In genomic region chr2:740446-741293, GRCh38 we compare ENCODE assay signal across 7 cellular contexts.
DNase-seq lines count a peak whose midpoint lies in the region; ATAC-seq and TF ChIP-seq lines count a peak whose summit lies in the region.

No MANE protein-coding gene starts in this region.

- H3K36me3 ChIP-seq in MG63, result no peaks in the 10 kb centered on the region
- no peaks in the 10 kb centered on the region for H3K36me3 ChIP-seq in breast epithelium
- no peaks in the 10 kb centered on the region for H3K36me3 ChIP-seq in iPS-18a (ENCODE audit: control insufficient read depth, low read depth, low read length)
- no peaks in the 10 kb centered on the region for H3K36me3 ChIP-seq in sigmoid colon

- peaks cover 10% of the 10 kb centered on the region; the same call in 1 of the 2 replicates for H3K27me3 ChIP-seq in MG63
- no peaks in the 10 kb centered on the region for H3K27me3 ChIP-seq in breast epithelium
- H3K27me3 ChIP-seq in iPS-18a (ENCODE audit: control insufficient read depth, insufficient read depth, low read length), result no peaks in the 10 kb centered on the region
- no peaks in the 10 kb centered on the region for H3K27me3 ChIP-seq in sigmoid colon

- no peaks in the 10 kb centered on the region for H3K4me1 ChIP-seq in breast epithelium
- peaks cover 25% of the 10 kb centered on the region for H3K4me1 ChIP-seq in iPS-18a (ENCODE audit: control insufficient read depth, low read depth, low read length)
- peaks cover 0 to 24% (median 12%) of the 10 kb centered on the region in 4 donors for H3K4me1 ChIP-seq in sigmoid colon

- intact Hi-C loops in breast epithelium (cut with DNase I; ENCODE audit: low total_unique reads) (no loop called here), sigmoid colon (cut with DNase I) (loop anchor here (1.0 to 5.0 kb wide), 2 partner anchors 64 to 1077 kb away; no protein-coding TSS in a partner anchor)

- H3K4me3 ChIP-seq in MG63 (peak overlapping the region; percentile 44), breast epithelium (peak overlapping the region; percentile 40 to 75 (median 57)), iPS-18a (ENCODE audit: low read length) (peak overlapping the region; percentile 78), sigmoid colon (peak overlapping the region; percentile 8 to 55 (median 44))

- TF ChIP-seq CTCF in breast epithelium (IDR thresholded peaks at IDR 0.05), result no peak
- TF ChIP-seq CTCF in sigmoid colon (IDR thresholded peaks at IDR 0.05), result no peak

- TF ChIP-seq EP300 in sigmoid colon (IDR thresholded peaks at IDR 0.05), result no peak

- peak overlapping the region; percentile 18 for H3K9ac ChIP-seq in iPS-18a (ENCODE audit: low read length)

- TF ChIP-seq POLR2A in breast epithelium (IDR thresholded peaks at IDR 0.05) (no peak), sigmoid colon (IDR thresholded peaks at IDR 0.05) (no peak)

- WGBS in sigmoid colon, 2 donors, result 2 to 5% methylated on average over 39 of the region's 39 CpGs

- H3K9me3 ChIP-seq in MG63 (0 out of 2 replicates have a peak, but pooled peaks cover 3% of the 10 kb centered on the region), breast epithelium (no peaks in the 10 kb centered on the region), iPS-18a (ENCODE audit: control insufficient read depth, low read depth, low read length) (no peaks in the 10 kb centered on the region), sigmoid colon (no peaks in the 10 kb centered on the region)

- H3K27ac ChIP-seq in breast epithelium (peak overlapping the region; percentile 81 to 83), iPS-18a (ENCODE audit: low read length) (no peak overlapping the region), sigmoid colon (peak overlapping the region; percentile 54 to 78 (median 68))

- ATAC-seq in GM18517 (IDR thresholded peaks at IDR 0.05; ENCODE audit: unreplicated experiment) (peak; percentile 49), GM21529 (IDR thresholded peaks at IDR 0.05; ENCODE audit: unreplicated experiment) (no peak)

- peak; percentile 95 for DNase-seq in MG63
- DNase-seq in T follicular helper cell (ENCODE audit: low read depth), result peak; percentile 20
- DNase-seq in breast epithelium (ENCODE audit: low spot score in 2 of 2), result peak; percentile 84 to 92
- DNase-seq in sigmoid colon, result peak; percentile 93

Comparison
In these comparisons a context has a peak if more than half of its experiments do, and no peak if none do; other contexts are left out.
1. DNase-seq: peak in every context shown above with its lines; median percentile 95 in MG63; 93 in sigmoid colon; 88 in breast epithelium; 20 in T follicular helper cell.